Comparison of ENCODE assay signal across 1 cellular context in the genomic region with DNA sequence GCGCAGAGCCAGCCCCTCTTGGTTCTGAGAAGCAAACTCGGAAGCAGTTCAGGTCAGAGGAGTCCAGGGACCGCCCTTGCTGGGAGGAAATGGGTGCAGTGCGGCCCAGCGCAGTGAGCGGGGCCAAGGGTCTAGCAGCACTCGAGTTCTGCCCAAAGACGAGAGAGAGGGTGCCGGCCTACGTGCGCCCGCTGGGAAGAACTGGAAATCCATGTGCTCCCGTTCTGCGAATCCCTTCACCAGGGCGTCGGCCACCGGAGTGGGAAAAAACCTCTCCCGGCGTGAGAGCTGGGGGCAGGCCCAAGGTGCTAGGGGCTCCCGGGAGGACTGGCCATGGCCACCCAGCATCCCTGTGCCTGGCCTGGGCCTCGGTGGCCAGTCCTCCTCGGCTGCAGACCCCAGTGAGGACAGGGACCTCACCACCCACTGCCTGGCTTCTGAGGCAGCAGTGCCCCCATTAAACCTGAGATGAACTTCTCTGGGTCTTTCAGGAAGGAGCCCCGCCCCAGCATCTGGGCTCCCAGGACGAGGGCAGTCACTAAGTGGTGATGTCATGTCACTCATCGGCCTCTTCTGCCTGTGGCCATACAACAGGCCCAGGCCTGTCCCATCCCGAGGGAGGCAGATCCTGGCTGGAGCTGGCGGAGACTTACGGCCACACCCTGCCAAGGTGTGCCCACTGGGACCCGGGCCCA.
TF ChIP-seq lines count a peak whose summit lies in the region.

No MANE protein-coding gene starts in this region.

TF ChIP-seq in HEK293, 187 proteins besides CTCF, POLR2A, EP300 and RAD21 (continued from another document and continues in another):
- TF ChIP-seq ZNF214 (tag by site-specific recombination; IDR thresholded peaks at IDR 0.05; ENCODE audit: borderline replicate concordance): no peak
- TF ChIP-seq ZNF654 (tag by site-specific recombination; IDR thresholded peaks at IDR 0.05; ENCODE audit: low read depth): no peak
- no peak for TF ChIP-seq ZNF560 (tag by site-specific recombination; IDR thresholded peaks at IDR 0.05; ENCODE audit: borderline replicate concordance)
- no peak for TF ChIP-seq ZNF157 (tag by site-specific recombination; IDR thresholded peaks at IDR 0.05)
- TF ChIP-seq ZNF677 (tag by site-specific recombination; IDR thresholded peaks at IDR 0.05): no peak
- TF ChIP-seq, protein P1, sequence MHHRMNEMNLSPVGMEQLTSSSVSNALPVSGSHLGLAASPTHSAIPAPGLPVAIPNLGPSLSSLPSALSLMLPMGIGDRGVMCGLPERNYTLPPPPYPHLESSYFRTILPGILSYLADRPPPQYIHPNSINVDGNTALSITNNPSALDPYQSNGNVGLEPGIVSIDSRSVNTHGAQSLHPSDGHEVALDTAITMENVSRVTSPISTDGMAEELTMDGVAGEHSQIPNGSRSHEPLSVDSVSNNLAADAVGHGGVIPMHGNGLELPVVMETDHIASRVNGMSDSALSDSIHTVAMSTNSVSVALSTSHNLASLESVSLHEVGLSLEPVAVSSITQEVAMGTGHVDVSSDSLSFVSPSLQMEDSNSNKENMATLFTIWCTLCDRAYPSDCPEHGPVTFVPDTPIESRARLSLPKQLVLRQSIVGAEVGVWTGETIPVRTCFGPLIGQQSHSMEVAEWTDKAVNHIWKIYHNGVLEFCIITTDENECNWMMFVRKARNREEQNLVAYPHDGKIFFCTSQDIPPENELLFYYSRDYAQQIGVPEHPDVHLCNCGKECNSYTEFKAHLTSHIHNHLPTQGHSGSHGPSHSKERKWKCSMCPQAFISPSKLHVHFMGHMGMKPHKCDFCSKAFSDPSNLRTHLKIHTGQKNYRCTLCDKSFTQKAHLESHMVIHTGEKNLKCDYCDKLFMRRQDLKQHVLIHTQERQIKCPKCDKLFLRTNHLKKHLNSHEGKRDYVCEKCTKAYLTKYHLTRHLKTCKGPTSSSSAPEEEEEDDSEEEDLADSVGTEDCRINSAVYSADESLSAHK (tag by site-specific recombination; IDR thresholded peaks at IDR 0.05): no peak
- TF ChIP-seq ZNF600 (tag by site-specific recombination; IDR thresholded peaks at IDR 0.05): peak; percentile 58; the same call in 1 of the 2 replicates
- no peak for TF ChIP-seq HOXA7 (CRISPR knock-in tag; IDR thresholded peaks at IDR 0.05; ENCODE audit: borderline replicate concordance)
- no peak; the same call in none of the 2 replicates for TF ChIP-seq ZBTB20 (tag by site-specific recombination; IDR thresholded peaks at IDR 0.05)
- TF ChIP-seq, protein P2, sequence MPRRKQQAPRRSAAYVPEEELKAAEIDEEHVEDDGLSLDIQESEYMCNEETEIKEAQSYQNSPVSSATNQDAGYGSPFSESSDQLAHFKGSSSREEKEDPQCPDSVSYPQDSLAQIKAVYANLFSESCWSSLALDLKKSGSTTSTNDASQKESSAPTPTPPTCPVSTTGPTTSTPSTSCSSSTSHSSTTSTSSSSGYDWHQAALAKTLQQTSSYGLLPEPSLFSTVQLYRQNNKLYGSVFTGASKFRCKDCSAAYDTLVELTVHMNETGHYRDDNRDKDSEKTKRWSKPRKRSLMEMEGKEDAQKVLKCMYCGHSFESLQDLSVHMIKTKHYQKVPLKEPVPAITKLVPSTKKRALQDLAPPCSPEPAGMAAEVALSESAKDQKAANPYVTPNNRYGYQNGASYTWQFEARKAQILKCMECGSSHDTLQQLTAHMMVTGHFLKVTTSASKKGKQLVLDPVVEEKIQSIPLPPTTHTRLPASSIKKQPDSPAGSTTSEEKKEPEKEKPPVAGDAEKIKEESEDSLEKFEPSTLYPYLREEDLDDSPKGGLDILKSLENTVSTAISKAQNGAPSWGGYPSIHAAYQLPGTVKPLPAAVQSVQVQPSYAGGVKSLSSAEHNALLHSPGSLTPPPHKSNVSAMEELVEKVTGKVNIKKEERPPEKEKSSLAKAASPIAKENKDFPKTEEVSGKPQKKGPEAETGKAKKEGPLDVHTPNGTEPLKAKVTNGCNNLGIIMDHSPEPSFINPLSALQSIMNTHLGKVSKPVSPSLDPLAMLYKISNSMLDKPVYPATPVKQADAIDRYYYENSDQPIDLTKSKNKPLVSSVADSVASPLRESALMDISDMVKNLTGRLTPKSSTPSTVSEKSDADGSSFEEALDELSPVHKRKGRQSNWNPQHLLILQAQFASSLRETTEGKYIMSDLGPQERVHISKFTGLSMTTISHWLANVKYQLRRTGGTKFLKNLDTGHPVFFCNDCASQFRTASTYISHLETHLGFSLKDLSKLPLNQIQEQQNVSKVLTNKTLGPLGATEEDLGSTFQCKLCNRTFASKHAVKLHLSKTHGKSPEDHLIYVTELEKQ (tag by site-specific recombination; IDR thresholded peaks at IDR 0.05; ENCODE audit: borderline replicate concordance): peak; percentile 74; the same call in 1 of the 2 replicates
- TF ChIP-seq ZNF747 (tag by site-specific recombination; IDR thresholded peaks at IDR 0.05): no peak
- no peak; the same call in 1 of the 2 replicates for TF ChIP-seq ZNF391 (tag by site-specific recombination; IDR thresholded peaks at IDR 0.05; ENCODE audit: borderline replicate concordance, low read depth)
- TF ChIP-seq ZNF658 (tag by site-specific recombination; IDR thresholded peaks at IDR 0.05): no peak
- no peak; the same call in 1 of the 2 replicates for TF ChIP-seq ZNF394 (tag by site-specific recombination; IDR thresholded peaks at IDR 0.05; ENCODE audit: borderline replicate concordance)
- TF ChIP-seq ZNF501 (tag by site-specific recombination; IDR thresholded peaks at IDR 0.05): no peak
- no peak for TF ChIP-seq ZNF239 (tag by site-specific recombination; IDR thresholded peaks at IDR 0.05)
- TF ChIP-seq, protein P3, sequence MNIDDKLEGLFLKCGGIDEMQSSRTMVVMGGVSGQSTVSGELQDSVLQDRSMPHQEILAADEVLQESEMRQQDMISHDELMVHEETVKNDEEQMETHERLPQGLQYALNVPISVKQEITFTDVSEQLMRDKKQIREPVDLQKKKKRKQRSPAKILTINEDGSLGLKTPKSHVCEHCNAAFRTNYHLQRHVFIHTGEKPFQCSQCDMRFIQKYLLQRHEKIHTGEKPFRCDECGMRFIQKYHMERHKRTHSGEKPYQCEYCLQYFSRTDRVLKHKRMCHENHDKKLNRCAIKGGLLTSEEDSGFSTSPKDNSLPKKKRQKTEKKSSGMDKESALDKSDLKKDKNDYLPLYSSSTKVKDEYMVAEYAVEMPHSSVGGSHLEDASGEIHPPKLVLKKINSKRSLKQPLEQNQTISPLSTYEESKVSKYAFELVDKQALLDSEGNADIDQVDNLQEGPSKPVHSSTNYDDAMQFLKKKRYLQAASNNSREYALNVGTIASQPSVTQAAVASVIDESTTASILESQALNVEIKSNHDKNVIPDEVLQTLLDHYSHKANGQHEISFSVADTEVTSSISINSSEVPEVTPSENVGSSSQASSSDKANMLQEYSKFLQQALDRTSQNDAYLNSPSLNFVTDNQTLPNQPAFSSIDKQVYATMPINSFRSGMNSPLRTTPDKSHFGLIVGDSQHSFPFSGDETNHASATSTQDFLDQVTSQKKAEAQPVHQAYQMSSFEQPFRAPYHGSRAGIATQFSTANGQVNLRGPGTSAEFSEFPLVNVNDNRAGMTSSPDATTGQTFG (tag by site-specific recombination; IDR thresholded peaks at IDR 0.05; ENCODE audit: borderline replicate concordance): no peak
- no peak for TF ChIP-seq ZNF184 (tag by site-specific recombination; IDR thresholded peaks at IDR 0.05)
- TF ChIP-seq, protein P4, sequence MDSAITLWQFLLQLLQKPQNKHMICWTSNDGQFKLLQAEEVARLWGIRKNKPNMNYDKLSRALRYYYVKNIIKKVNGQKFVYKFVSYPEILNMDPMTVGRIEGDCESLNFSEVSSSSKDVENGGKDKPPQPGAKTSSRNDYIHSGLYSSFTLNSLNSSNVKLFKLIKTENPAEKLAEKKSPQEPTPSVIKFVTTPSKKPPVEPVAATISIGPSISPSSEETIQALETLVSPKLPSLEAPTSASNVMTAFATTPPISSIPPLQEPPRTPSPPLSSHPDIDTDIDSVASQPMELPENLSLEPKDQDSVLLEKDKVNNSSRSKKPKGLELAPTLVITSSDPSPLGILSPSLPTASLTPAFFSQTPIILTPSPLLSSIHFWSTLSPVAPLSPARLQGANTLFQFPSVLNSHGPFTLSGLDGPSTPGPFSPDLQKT (IDR thresholded peaks at IDR 0.05; ENCODE audit: borderline replicate concordance, low read depth, low read length): no peak
- TF ChIP-seq ZFHX2 (tag by site-specific recombination; conservative IDR thresholded peaks at IDR 0.05): peak; percentile 12; the same call in 1 of the 2 replicates
- TF ChIP-seq ZNF335 (tag by site-specific recombination; conservative IDR thresholded peaks at IDR 0.05): peak; percentile 54
- no peak for TF ChIP-seq ZNF133 (tag by site-specific recombination; IDR thresholded peaks at IDR 0.05)
- no peak for TF ChIP-seq YY2 (tag by site-specific recombination; IDR thresholded peaks at IDR 0.05)
- no peak for TF ChIP-seq ZNF132 (tag by site-specific recombination; IDR thresholded peaks at IDR 0.05; ENCODE audit: borderline replicate concordance)
- TF ChIP-seq MEIS1 (CRISPR knock-in tag; IDR thresholded peaks at IDR 0.05; ENCODE audit: borderline replicate concordance): no peak
- no peak for TF ChIP-seq TCF7L2 (IDR thresholded peaks at IDR 0.05; ENCODE audit: borderline replicate concordance, low read depth, low read length)
- TF ChIP-seq ZFP37 (tag by site-specific recombination; IDR thresholded peaks at IDR 0.05): no peak
- peak; percentile 69 for TF ChIP-seq SP7 (tag by site-specific recombination; IDR thresholded peaks at IDR 0.05)
- no peak for TF ChIP-seq SCRT2 (tag by site-specific recombination; IDR thresholded peaks at IDR 0.05)
- peak; percentile 97 for TF ChIP-seq KLF7 (tag by site-specific recombination; IDR thresholded peaks at IDR 0.05; ENCODE audit: borderline replicate concordance)
- no peak for TF ChIP-seq ZNF223 (tag by site-specific recombination; IDR thresholded peaks at IDR 0.05)
- no peak for TF ChIP-seq GLI2 (tag by site-specific recombination; IDR thresholded peaks at IDR 0.05; ENCODE audit: borderline replicate concordance, low read depth)
- TF ChIP-seq ZNF561 (tag by site-specific recombination; IDR thresholded peaks at IDR 0.05; ENCODE audit: borderline replicate concordance): peak; percentile 53; the same call in 1 of the 2 replicates
- no peak for TF ChIP-seq ZNF23 (tag by site-specific recombination; IDR thresholded peaks at IDR 0.05; ENCODE audit: borderline replicate concordance)
- TF ChIP-seq, protein P5, sequence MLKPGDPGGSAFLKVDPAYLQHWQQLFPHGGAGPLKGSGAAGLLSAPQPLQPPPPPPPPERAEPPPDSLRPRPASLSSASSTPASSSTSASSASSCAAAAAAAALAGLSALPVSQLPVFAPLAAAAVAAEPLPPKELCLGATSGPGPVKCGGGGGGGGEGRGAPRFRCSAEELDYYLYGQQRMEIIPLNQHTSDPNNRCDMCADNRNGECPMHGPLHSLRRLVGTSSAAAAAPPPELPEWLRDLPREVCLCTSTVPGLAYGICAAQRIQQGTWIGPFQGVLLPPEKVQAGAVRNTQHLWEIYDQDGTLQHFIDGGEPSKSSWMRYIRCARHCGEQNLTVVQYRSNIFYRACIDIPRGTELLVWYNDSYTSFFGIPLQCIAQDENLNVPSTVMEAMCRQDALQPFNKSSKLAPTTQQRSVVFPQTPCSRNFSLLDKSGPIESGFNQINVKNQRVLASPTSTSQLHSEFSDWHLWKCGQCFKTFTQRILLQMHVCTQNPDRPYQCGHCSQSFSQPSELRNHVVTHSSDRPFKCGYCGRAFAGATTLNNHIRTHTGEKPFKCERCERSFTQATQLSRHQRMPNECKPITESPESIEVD (tag by site-specific recombination; IDR thresholded peaks at IDR 0.05): no peak
- TF ChIP-seq ZNF350 (tag by site-specific recombination; IDR thresholded peaks at IDR 0.05): no peak
- TF ChIP-seq ZNF423 (tag by site-specific recombination; IDR thresholded peaks at IDR 0.05): 0 out of 2 replicates have a peak, but pooled peaks have one; percentile 45
- TF ChIP-seq KLF1 (tag by site-specific recombination; IDR thresholded peaks at IDR 0.05): peak; percentile 99
- no peak for TF ChIP-seq SALL2 (tag by site-specific recombination; IDR thresholded peaks at IDR 0.05; ENCODE audit: borderline replicate concordance)
- no peak for TF ChIP-seq ZNF776 (tag by site-specific recombination; IDR thresholded peaks at IDR 0.05; ENCODE audit: borderline replicate concordance)
- peak; percentile 55; the same call in 1 of the 2 replicates for TF ChIP-seq ZNF843 (tag by site-specific recombination; IDR thresholded peaks at IDR 0.05)
- no peak for TF ChIP-seq ZNF426 (tag by site-specific recombination; IDR thresholded peaks at IDR 0.05)
- TF ChIP-seq, protein P6, sequence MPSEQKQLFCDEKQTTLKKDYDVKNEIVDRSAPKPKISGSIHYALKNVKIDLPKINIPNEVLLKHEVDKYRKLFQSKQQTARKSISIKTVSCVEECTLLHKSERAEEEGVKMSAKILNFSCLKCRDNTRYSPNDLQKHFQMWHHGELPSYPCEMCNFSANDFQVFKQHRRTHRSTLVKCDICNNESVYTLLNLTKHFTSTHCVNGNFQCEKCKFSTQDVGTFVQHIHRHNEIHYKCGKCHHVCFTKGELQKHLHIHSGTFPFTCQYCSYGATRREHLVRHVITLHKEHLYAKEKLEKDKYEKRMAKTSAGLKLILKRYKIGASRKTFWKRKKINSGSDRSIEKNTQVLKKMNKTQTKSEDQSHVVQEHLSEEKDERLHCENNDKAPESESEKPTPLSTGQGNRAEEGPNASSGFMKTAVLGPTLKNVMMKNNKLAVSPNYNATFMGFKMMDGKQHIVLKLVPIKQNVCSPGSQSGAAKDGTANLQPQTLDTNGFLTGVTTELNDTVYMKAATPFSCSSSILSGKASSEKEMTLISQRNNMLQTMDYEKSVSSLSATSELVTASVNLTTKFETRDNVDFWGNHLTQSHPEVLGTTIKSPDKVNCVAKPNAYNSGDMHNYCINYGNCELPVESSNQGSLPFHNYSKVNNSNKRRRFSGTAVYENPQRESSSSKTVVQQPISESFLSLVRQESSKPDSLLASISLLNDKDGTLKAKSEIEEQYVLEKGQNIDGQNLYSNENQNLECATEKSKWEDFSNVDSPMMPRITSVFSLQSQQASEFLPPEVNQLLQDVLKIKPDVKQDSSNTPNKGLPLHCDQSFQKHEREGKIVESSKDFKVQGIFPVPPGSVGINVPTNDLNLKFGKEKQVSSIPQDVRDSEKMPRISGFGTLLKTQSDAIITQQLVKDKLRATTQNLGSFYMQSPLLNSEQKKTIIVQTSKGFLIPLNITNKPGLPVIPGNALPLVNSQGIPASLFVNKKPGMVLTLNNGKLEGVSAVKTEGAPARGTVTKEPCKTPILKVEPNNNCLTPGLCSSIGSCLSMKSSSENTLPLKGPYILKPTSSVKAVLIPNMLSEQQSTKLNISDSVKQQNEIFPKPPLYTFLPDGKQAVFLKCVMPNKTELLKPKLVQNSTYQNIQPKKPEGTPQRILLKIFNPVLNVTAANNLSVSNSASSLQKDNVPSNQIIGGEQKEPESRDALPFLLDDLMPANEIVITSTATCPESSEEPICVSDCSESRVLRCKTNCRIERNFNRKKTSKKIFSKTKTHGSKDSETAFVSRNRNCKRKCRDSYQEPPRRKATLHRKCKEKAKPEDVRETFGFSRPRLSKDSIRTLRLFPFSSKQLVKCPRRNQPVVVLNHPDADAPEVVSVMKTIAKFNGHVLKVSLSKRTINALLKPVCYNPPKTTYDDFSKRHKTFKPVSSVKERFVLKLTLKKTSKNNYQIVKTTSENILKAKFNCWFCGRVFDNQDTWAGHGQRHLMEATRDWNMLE (tag by site-specific recombination; conservative IDR thresholded peaks at IDR 0.05; ENCODE audit: low read depth): peak; percentile 31; the same call in 1 of the 2 replicates
- no peak for TF ChIP-seq OVOL3 (tag by site-specific recombination; IDR thresholded peaks at IDR 0.05)
- TF ChIP-seq ZNF311 (tag by site-specific recombination; IDR thresholded peaks at IDR 0.05; ENCODE audit: borderline replicate concordance): no peak
- no peak for TF ChIP-seq MYNN (tag by site-specific recombination; IDR thresholded peaks at IDR 0.05; ENCODE audit: borderline replicate concordance)
- TF ChIP-seq ZNF473 (tag by site-specific recombination; IDR thresholded peaks at IDR 0.05): no peak
- peak; percentile 56; the same call in 1 of the 2 replicates for TF ChIP-seq ZNF341 (tag by site-specific recombination; IDR thresholded peaks at IDR 0.05; ENCODE audit: low read depth)
